Comparison of ENCODE assay signal across 9 cellular contexts in genomic region chr5:181097759-181098491, GRCh38. TPM values are rescaled to one million over a fixed set of nuclear protein-coding genes. Genes with fewer than 3 reads are reported as not detected.
DNase-seq lines count a peak whose midpoint lies in the region; ATAC-seq and TF ChIP-seq lines count a peak whose summit lies in the region.
"Not testable (repeated sequence)": the region's sequence is repeated elsewhere in the genome, so short reads cannot be mapped to it uniquely, and the experiment has no call there.
"Had no signal": no experiment of that assay in that cellular context is flagged by ENCODE, and none has a peak within 500 bp of the region (broad histone marks: within the 10 kb centered on the region; RNA-seq: fewer than 3 reads in every experiment).

No MANE protein-coding gene starts in this region.

- H3K4me3 Mint-ChIP-seq in activated T-cell treated with anti-CD3 and anti-CD28 coated beads, Interleukin-2, amount 50 U/mL, for 72 hours: not testable (repeated sequence)

- not testable (repeated sequence) for H3K23ac ChIP-seq in neuronal stem cell (ENCODE audit: low read depth, low read length, poor library complexity)

- H3K27me3 Mint-ChIP-seq in activated T-cell treated with anti-CD3 and anti-CD28 coated beads, Interleukin-2, amount 50 U/mL, for 72 hours (ENCODE audit: low read depth): peaks cover 37% of the 10 kb centered on the region

- ATAC-seq in RWPE2 (ENCODE audit: low read depth) (peak; percentile 11; the same call in 2 of the 3 replicates), foreskin keratinocyte (peak; percentile 1), left lobe of liver (peak; percentile 30), aorta (ENCODE audit: low FRiP score) (peak; percentile 33)
- peak; percentile 20 to 27 for ATAC-seq in activated T-cell treated with anti-CD3 and anti-CD28 coated beads, Interleukin-2, amount 50 U/mL, for 72 hours (replicated peaks in 1 of 2)

- H3K27ac ChIP-seq in RWPE2 (ENCODE audit: poor library complexity, severe bottlenecking); foreskin keratinocyte; neuronal stem cell (replicated peaks; ENCODE audit: low read length); aorta (ENCODE audit: low read depth in 1 of 2, low read length in 2 of 2): not testable (repeated sequence)

- WGBS in neuronal stem cell (ENCODE audit: extremely low coverage in 2 of 2, insufficient read length in 2 of 2, insufficient replicate concordance in 1 of 2), 2 donors: no CpG with 5 or more reads among the region's 56 CpGs
- 1% methylated on average over 7 of the region's 56 CpGs; no CpG with 5 or more reads in 1 of the 2 donors for WGBS in aorta, 2 donors

- not testable (repeated sequence) for H3K18ac ChIP-seq in neuronal stem cell (ENCODE audit: low read length)

- H2AFZ ChIP-seq in neuronal stem cell (ENCODE audit: low read length): not testable (repeated sequence)

- not testable (repeated sequence) for H3K27me3 ChIP-seq in RWPE2 (ENCODE audit: insufficient read depth, poor library complexity, severe bottlenecking); aorta (ENCODE audit: control insufficient read depth in 1 of 2, insufficient read depth in 2 of 2, low read length in 1 of 2)
- H3K27me3 ChIP-seq in foreskin keratinocyte: peaks cover 18% of the 10 kb centered on the region
- peaks cover 13 to 20% (median 20%) of the 10 kb centered on the region in 3 experiments for H3K27me3 ChIP-seq in neuronal stem cell (ENCODE audit: control insufficient read depth in 3 of 3, insufficient read depth in 3 of 3, low read depth in 1 of 3, low read length in 3 of 3)

- not testable (repeated sequence) for TF ChIP-seq CTCF in HFF-Myc (IDR thresholded peaks at IDR 0.05; ENCODE audit: low read depth, low read length, missing control alignments); RWPE2 (IDR thresholded peaks at IDR 0.05; ENCODE audit: poor library complexity, severe bottlenecking); foreskin keratinocyte (conservative IDR thresholded peaks at IDR 0.05)

- peak overlapping the region; percentile 18 for H3K4me2 ChIP-seq in neuronal stem cell (ENCODE audit: insufficient read depth, low read length, poor library complexity, severe bottlenecking)

- not testable (repeated sequence) for H2BK15ac ChIP-seq in neuronal stem cell (ENCODE audit: low read length)

- H3K9ac ChIP-seq in neuronal stem cell (ENCODE audit: low read depth, low read length, poor library complexity): not testable (repeated sequence)

- not testable (repeated sequence) for H2BK120ac ChIP-seq in neuronal stem cell (ENCODE audit: low read depth, low read length)

- H3K4me1 Mint-ChIP-seq in activated T-cell treated with anti-CD3 and anti-CD28 coated beads, Interleukin-2, amount 50 U/mL, for 72 hours (ENCODE audit: low read depth): not testable (repeated sequence)

- not testable (repeated sequence) for H3K4me1 ChIP-seq in RWPE2 (ENCODE audit: insufficient read depth, poor library complexity, severe bottlenecking); foreskin keratinocyte; neuronal stem cell (ENCODE audit: control insufficient read depth in 2 of 2, insufficient read depth in 1 of 2, low read depth in 1 of 2, low read length in 2 of 2); aorta (ENCODE audit: control insufficient read depth in 1 of 2, insufficient read depth in 2 of 2, low read length in 2 of 2)

- not testable (repeated sequence) for H3K36me3 Mint-ChIP-seq in activated T-cell treated with anti-CD3 and anti-CD28 coated beads, Interleukin-2, amount 50 U/mL, for 72 hours (ENCODE audit: insufficient read depth in 2 of 2)

- H3K4ac ChIP-seq in neuronal stem cell (ENCODE audit: low read length): not testable (repeated sequence)

- peak overlapping the region; percentile 25; the same call in 1 of the 2 replicates for H3K4me3 ChIP-seq in HFF-Myc (replicated peaks; ENCODE audit: low read depth, low read length)
- not testable (repeated sequence) for H3K4me3 ChIP-seq in RWPE2 (ENCODE audit: severe bottlenecking); neuronal stem cell (ENCODE audit: low read length in 2 of 2); aorta (ENCODE audit: low read length in 2 of 2)

- H3K36me3 ChIP-seq in RWPE2 (ENCODE audit: low read depth); neuronal stem cell (replicated peaks in 1 of 2; ENCODE audit: control insufficient read depth in 2 of 2, insufficient read depth in 2 of 2, low read length in 2 of 2); aorta (ENCODE audit: control insufficient read depth in 1 of 2, insufficient read depth in 2 of 2, low read length in 1 of 2): not testable (repeated sequence)

- not testable (repeated sequence) for H4K8ac ChIP-seq in neuronal stem cell (ENCODE audit: low read depth, low read length)

- H3K14ac ChIP-seq in neuronal stem cell (ENCODE audit: low read length): not testable (repeated sequence)

- not testable (repeated sequence) for H3K9me3 Mint-ChIP-seq in activated T-cell treated with anti-CD3 and anti-CD28 coated beads, Interleukin-2, amount 50 U/mL, for 72 hours

- H2BK12ac ChIP-seq in neuronal stem cell (ENCODE audit: low read length): not testable (repeated sequence)

- not testable (repeated sequence) for H2AK5ac ChIP-seq in neuronal stem cell (ENCODE audit: low read depth, low read length)

- not testable (repeated sequence) for H3K27ac Mint-ChIP-seq in activated T-cell treated with anti-CD3 and anti-CD28 coated beads, Interleukin-2, amount 50 U/mL, for 72 hours

- not testable (repeated sequence) for H4K91ac ChIP-seq in neuronal stem cell (ENCODE audit: low read depth, low read length, poor library complexity)

- intact Hi-C loops in aorta (cut with DNase I): not testable (repeated sequence)

- H3K9me3 ChIP-seq in RWPE2 (ENCODE audit: severe bottlenecking); neuronal stem cell (replicated peaks in 1 of 2; ENCODE audit: control insufficient read depth in 2 of 2, insufficient read depth in 1 of 2, low read depth in 1 of 2, low read length in 2 of 2); aorta (ENCODE audit: control insufficient read depth, low read length): not testable (repeated sequence)

- H2BK5ac ChIP-seq in neuronal stem cell (ENCODE audit: low read length): not testable (repeated sequence)

- DNase-seq in HFF-Myc (ENCODE audit: extremely low read depth, low read depth); RWPE2 (ENCODE audit: low spot score); activated T-cell treated with anti-CD3 and anti-CD28 coated beads, Interleukin-2, amount 50 U/mL, for 72 hours; foreskin keratinocyte; left lobe of liver (ENCODE audit: low spot score); neuronal stem cell (ENCODE audit: low spot score); aorta: not testable (repeated sequence)

- not testable (repeated sequence) for H3K79me1 ChIP-seq in neuronal stem cell (ENCODE audit: low read depth, low read length)

RNA-seq across cellular contexts. Expression of gene OR2V1, which starts 33.0 kb away (rescaled TPM):
- not detected for total RNA-seq in activated T-cell treated with anti-CD3 and anti-CD28 coated beads, Interleukin-2, amount 50 U/mL, for 72 hours
- total RNA-seq in foreskin keratinocyte (not detected in 2 replicates), left lobe of liver (not detected), aorta (not detected)
- polyA plus RNA-seq in foreskin keratinocyte (not detected in 2 replicates), aorta (not detected)
- not detected for polyA plus RNA-seq in neuronal stem cell (2013, experiment 1 of 2)
- polyA plus RNA-seq in neuronal stem cell (2013, experiment 2 of 2): not detected
- total RNA-seq: CD8-positive, alpha-beta memory T cell had no signal
- polyA plus RNA-seq: CD14-positive monocyte; CD8-positive, alpha-beta memory T cell had no signal

RNA-seq across cellular contexts. Expression of gene OR2V2, which starts 49.5 kb away (rescaled TPM):
- not detected for total RNA-seq in activated T-cell treated with anti-CD3 and anti-CD28 coated beads, Interleukin-2, amount 50 U/mL, for 72 hours
- total RNA-seq in foreskin keratinocyte (not detected in 2 replicates), left lobe of liver (not detected), aorta (not detected)
- polyA plus RNA-seq in foreskin keratinocyte (not detected in 2 replicates), aorta (not detected)
- not detected for polyA plus RNA-seq in neuronal stem cell (2013, experiment 1 of 2)
- not detected for polyA plus RNA-seq in neuronal stem cell (2013, experiment 2 of 2)
- total RNA-seq: CD8-positive, alpha-beta memory T cell had no signal
- polyA plus RNA-seq: CD14-positive monocyte; CD8-positive, alpha-beta memory T cell had no signal

RNA-seq across cellular contexts. Expression of gene BTNL9, which starts 57.9 kb away (rescaled TPM):
- under 1 TPM in 1 of 2 donors, not detected in 1; 0.55 TPM for total RNA-seq in activated T-cell treated with anti-CD3 and anti-CD28 coated beads, Interleukin-2, amount 50 U/mL, for 72 hours
- total RNA-seq in foreskin keratinocyte (0.04 TPM in 1 of 2 replicates, not detected in the other), left lobe of liver (8.8 TPM), aorta (10 to 100 TPM; 16.8 to 33.0 TPM)
- polyA plus RNA-seq in foreskin keratinocyte (0.03 TPM in 1 of 2 replicates, not detected in the other), aorta (under 1 TPM; 0.26 to 0.75 TPM)
- polyA plus RNA-seq in neuronal stem cell (2013, experiment 1 of 2): 0.11 TPM
- 0.21 TPM for polyA plus RNA-seq in neuronal stem cell (2013, experiment 2 of 2)
- total RNA-seq: CD8-positive, alpha-beta memory T cell had no signal
- polyA plus RNA-seq: CD14-positive monocyte; CD8-positive, alpha-beta memory T cell had no signal
